In genomic region chr4:130738233-130738632, GRCh38 we compare ENCODE assay signal across 17 cellular contexts.
"Had no signal": no experiment of that assay in that cellular context is flagged by ENCODE, and none has a peak within 500 bp of the region (broad histone marks: within the 10 kb centered on the region; RNA-seq: fewer than 3 reads in every experiment).

No MANE protein-coding gene starts in this region.

- ATAC-seq: effector memory CD8-positive, alpha-beta T cell; gastroesophageal sphincter; left ventricle myocardium superior had no signal

- H3K9me3 Mint-ChIP-seq: effector memory CD8-positive, alpha-beta T cell; type B pancreatic cell had no signal

- H3K4me3 Mint-ChIP-seq: dendritic cell treated with granulocyte-macrophage colony-stimulating factor and Interleukin-4, amounts not matched to agents 40 ng/mL and 50 ng/mL, for 4 days; effector memory CD8-positive, alpha-beta T cell; naive B cell; nephron; type B pancreatic cell had no signal

- DNase-seq: effector memory CD8-positive, alpha-beta T cell; esophagus squamous epithelium; foreskin fibroblast; kidney; left cardiac atrium; left ventricle myocardium superior; mesendoderm; naive B cell; sigmoid colon; stimulated activated CD4-positive, alpha-beta T cell treated with anti-CD3 and anti-CD28 coated beads, Interleukin-2, amount 100 ng/mL, for 48 hours; stimulated activated naive CD4-positive, alpha-beta T cell treated with Interleukin-2 at 50 U/mL for 16 hours; thyroid gland; uterus had no signal

- H3K4me1 Mint-ChIP-seq: naive B cell, nephron had no signal

- H3K27me3 Mint-ChIP-seq: dendritic cell treated with granulocyte-macrophage colony-stimulating factor and Interleukin-4, amounts not matched to agents 40 ng/mL and 50 ng/mL, for 4 days; effector memory CD8-positive, alpha-beta T cell; naive B cell; type B pancreatic cell had no signal

- H3K27ac Mint-ChIP-seq: dendritic cell treated with granulocyte-macrophage colony-stimulating factor and Interleukin-4, amounts not matched to agents 40 ng/mL and 50 ng/mL, for 4 days; effector memory CD8-positive, alpha-beta T cell; naive B cell; nephron; type B pancreatic cell had no signal

- H3K36me3 Mint-ChIP-seq: naive B cell, type B pancreatic cell had no signal
